1 cellular context compared by ENCODE assay signal in genomic region chr1:205351984-205352713, GRCh38.
TF ChIP-seq lines count a peak whose summit lies in the region.

No MANE protein-coding gene starts in this region.

TF ChIP-seq in HEK293, 187 proteins besides CTCF, POLR2A, EP300 and RAD21 (continued from another document and continues in another):
- TF ChIP-seq PBX3 (CRISPR knock-in tag; IDR thresholded peaks at IDR 0.05) (no peak), ZNF138 (tag by site-specific recombination; IDR thresholded peaks at IDR 0.05; ENCODE audit: borderline replicate concordance) (no peak), ZNF155 (tag by site-specific recombination; IDR thresholded peaks at IDR 0.05) (no peak), YY1 (tag by site-specific recombination; IDR thresholded peaks at IDR 0.05) (no peak), BCL11A (tag by site-specific recombination; IDR thresholded peaks at IDR 0.05; ENCODE audit: low read depth) (no peak), ZNF768 (tag by site-specific recombination; IDR thresholded peaks at IDR 0.05) (no peak), HOXC10 (CRISPR knock-in tag; IDR thresholded peaks at IDR 0.05) (no peak), ZFP41 (tag by site-specific recombination; IDR thresholded peaks at IDR 0.05; ENCODE audit: borderline replicate concordance) (no peak), ZNF214 (tag by site-specific recombination; IDR thresholded peaks at IDR 0.05; ENCODE audit: borderline replicate concordance) (no peak), ZNF157 (tag by site-specific recombination; IDR thresholded peaks at IDR 0.05) (no peak), ZNF585B (tag by site-specific recombination; IDR thresholded peaks at IDR 0.05) (no peak), ZNF18 (tag by site-specific recombination; IDR thresholded peaks at IDR 0.05) (no peak), ZNF510 (tag by site-specific recombination; IDR thresholded peaks at IDR 0.05; ENCODE audit: insufficient replicate concordance) (no peak), IKZF3 (tag by site-specific recombination; IDR thresholded peaks at IDR 0.05) (no peak), ZNF560 (tag by site-specific recombination; IDR thresholded peaks at IDR 0.05; ENCODE audit: borderline replicate concordance) (no peak), ZBTB26 (tag by site-specific recombination; optimal IDR thresholded peaks at IDR 0.05) (peak; percentile 25), ZNF302 (tag by site-specific recombination; IDR thresholded peaks at IDR 0.05; ENCODE audit: low read depth) (no peak), ZNF580 (tag by site-specific recombination; IDR thresholded peaks at IDR 0.05) (no peak), MYNN (tag by site-specific recombination; IDR thresholded peaks at IDR 0.05; ENCODE audit: borderline replicate concordance) (no peak), ZNF394 (tag by site-specific recombination; IDR thresholded peaks at IDR 0.05; ENCODE audit: borderline replicate concordance) (no peak), ZNF629 (tag by site-specific recombination; IDR thresholded peaks at IDR 0.05) (peak; percentile 34; the same call in 1 of the 2 replicates), ZNF621 (tag by site-specific recombination; IDR thresholded peaks at IDR 0.05) (no peak), ZBTB17 (tag by site-specific recombination; IDR thresholded peaks at IDR 0.05) (peak; percentile 69), YY2 (tag by site-specific recombination; IDR thresholded peaks at IDR 0.05) (no peak), ZNF366 (tag by site-specific recombination; conservative IDR thresholded peaks at IDR 0.05) (peak; percentile 55; the same call in 1 of the 2 replicates), ZNF37A (tag by site-specific recombination; IDR thresholded peaks at IDR 0.05) (no peak), ZNF544 (tag by site-specific recombination; IDR thresholded peaks at IDR 0.05) (no peak), ZNF404 (tag by site-specific recombination; IDR thresholded peaks at IDR 0.05) (no peak), ZNF423 (tag by site-specific recombination; IDR thresholded peaks at IDR 0.05) (peak; percentile 70), ZNF324 (tag by site-specific recombination; IDR thresholded peaks at IDR 0.05) (no peak), ZNF211 (tag by site-specific recombination; IDR thresholded peaks at IDR 0.05; ENCODE audit: low read depth) (no peak), ZNF513 (tag by site-specific recombination; IDR thresholded peaks at IDR 0.05) (no peak), ZNF747 (tag by site-specific recombination; IDR thresholded peaks at IDR 0.05) (no peak), ZNF280C (tag by site-specific recombination; IDR thresholded peaks at IDR 0.05) (no peak), ZNF350 (tag by site-specific recombination; IDR thresholded peaks at IDR 0.05) (no peak), OVOL3 (tag by site-specific recombination; IDR thresholded peaks at IDR 0.05) (no peak), ZNF558 (tag by site-specific recombination; IDR thresholded peaks at IDR 0.05) (no peak), ZBTB8A (tag by site-specific recombination; IDR thresholded peaks at IDR 0.05) (no peak), ZNF223 (tag by site-specific recombination; IDR thresholded peaks at IDR 0.05) (no peak), KLF17 (tag by site-specific recombination; IDR thresholded peaks at IDR 0.05) (peak; percentile 88; the same call in 1 of the 2 replicates), ZNF645 (tag by site-specific recombination; IDR thresholded peaks at IDR 0.05) (no peak), GLI4 (tag by site-specific recombination; IDR thresholded peaks at IDR 0.05) (no peak), ZNF521 (tag by site-specific recombination; IDR thresholded peaks at IDR 0.05) (no peak), OSR2 (tag by site-specific recombination; IDR thresholded peaks at IDR 0.05) (no peak), ZNF433 (tag by site-specific recombination; IDR thresholded peaks at IDR 0.05; ENCODE audit: low read depth) (no peak), KLF16 (tag by site-specific recombination; IDR thresholded peaks at IDR 0.05) (no peak; the same call in 1 of the 2 replicates), KLF10 (tag by site-specific recombination; IDR thresholded peaks at IDR 0.05) (no peak), MEIS1 (CRISPR knock-in tag; IDR thresholded peaks at IDR 0.05; ENCODE audit: borderline replicate concordance) (no peak), ZNF274 (IDR thresholded peaks at IDR 0.05; ENCODE audit: low read length) (no peak), ZNF274 (tag by site-specific recombination; IDR thresholded peaks at IDR 0.05; ENCODE audit: borderline replicate concordance) (no peak), ZNF623 (tag by site-specific recombination; IDR thresholded peaks at IDR 0.05) (no peak), ZSCAN4 (tag by site-specific recombination; IDR thresholded peaks at IDR 0.05) (peak; percentile 58), ZNF473 (tag by site-specific recombination; IDR thresholded peaks at IDR 0.05) (no peak), ZNF175 (tag by site-specific recombination; IDR thresholded peaks at IDR 0.05) (no peak), HOXA7 (CRISPR knock-in tag; IDR thresholded peaks at IDR 0.05; ENCODE audit: borderline replicate concordance) (no peak), ZBTB48 (tag by site-specific recombination; IDR thresholded peaks at IDR 0.05) (peak; percentile 94), ZNF292 (tag by site-specific recombination; IDR thresholded peaks at IDR 0.05; ENCODE audit: borderline replicate concordance, low read depth) (no peak), KLF1 (tag by site-specific recombination; IDR thresholded peaks at IDR 0.05) (peak; percentile 72), ZNF670 (tag by site-specific recombination; IDR thresholded peaks at IDR 0.05; ENCODE audit: low read depth) (no peak), ZNF24 (tag by site-specific recombination; IDR thresholded peaks at IDR 0.05) (0 out of 2 replicates have a peak, but pooled peaks have one; percentile 23), ZNF133 (tag by site-specific recombination; IDR thresholded peaks at IDR 0.05) (no peak), ZNF561 (tag by site-specific recombination; IDR thresholded peaks at IDR 0.05; ENCODE audit: borderline replicate concordance) (no peak), ZNF837 (tag by site-specific recombination; IDR thresholded peaks at IDR 0.05) (no peak), FEZF1 (tag by site-specific recombination; IDR thresholded peaks at IDR 0.05) (no peak), PRDM4 (tag by site-specific recombination; IDR thresholded peaks at IDR 0.05) (no peak), SP3 (tag by site-specific recombination; IDR thresholded peaks at IDR 0.05) (no peak), ZNF16 (tag by site-specific recombination; IDR thresholded peaks at IDR 0.05; ENCODE audit: low read depth) (no peak)
